In genomic region chr12:12533238-12533829, GRCh38 we compare ENCODE assay signal across 8 cellular contexts. TPM values are rescaled to one million over a fixed set of nuclear protein-coding genes. Genes with fewer than 3 reads are reported as not detected.
DNase-seq lines count a peak whose midpoint lies in the region; ATAC-seq and TF ChIP-seq lines count a peak whose summit lies in the region.

No MANE protein-coding gene starts in this region.

- POLR2A ChIA-PET in HEK293 (lab: Yijun Ruan, JAX): interaction anchor here (0.6 to 1.5 kb wide), 5 partner anchors 12 to 192 kb away, joined by 3 to 5 read pairs (median 4); partner anchors contain the start of gene DUSP16

- H3K27ac ChIP-seq in HEK293 (ENCODE audit: extremely low read depth, low read depth, low read length) (peak overlapping the region; percentile 58), RWPE2 (ENCODE audit: poor library complexity, severe bottlenecking) (no peak overlapping the region), psoas muscle (peak overlapping the region; percentile 82)

- no peaks in the 10 kb centered on the region; a peak in 1 of 3 replicates for H3K36me3 ChIP-seq in HEK293 (ENCODE audit: control insufficient read depth in 2 of 2, insufficient read depth in 1 of 2, low read length in 2 of 2)
- no peaks in the 10 kb centered on the region for H3K36me3 ChIP-seq in RWPE2 (ENCODE audit: low read depth)
- H3K36me3 ChIP-seq in psoas muscle (ENCODE audit: insufficient read depth in 1 of 2, low read depth in 1 of 2): no peaks in the 10 kb centered on the region

- H3K4me3 ChIP-seq in HEK293 (ENCODE audit: low read depth, low read length) (no peak overlapping the region), RWPE2 (ENCODE audit: severe bottlenecking) (no peak overlapping the region), fibroblast of the aortic adventitia (ENCODE audit: low read depth, low read length) (no peak overlapping the region), psoas muscle (no peak overlapping the region), foreskin fibroblast (ENCODE audit: low read depth in 1 of 2, low read length in 2 of 2) (no peak overlapping the region)

- H3K9me3 ChIP-seq in HEK293 (ENCODE audit: control insufficient read depth, insufficient read depth, low read depth, low read length): no peaks in the 10 kb centered on the region
- no peaks in the 10 kb centered on the region for H3K9me3 ChIP-seq in RWPE2 (ENCODE audit: severe bottlenecking)
- H3K9me3 ChIP-seq in psoas muscle: no peaks in the 10 kb centered on the region

- no peak for DNase-seq in RWPE2 (ENCODE audit: low spot score)
- peak; percentile 16 for DNase-seq in fibroblast of the aortic adventitia (ENCODE audit: low read depth)
- DNase-seq in psoas muscle: no peak
- DNase-seq in foreskin fibroblast: no peak
- no peak for DNase-seq in DMS114 treated with DMSO at 0.1 percent for 48 hours (lab: John Stamatoyannopoulos, UW; ENCODE audit: unreplicated experiment)

- ATAC-seq in RWPE2 (ENCODE audit: low read depth) (peak; percentile 64), psoas muscle (peak; percentile 68 to 81 (median 76)), HG02763 (IDR thresholded peaks at IDR 0.05; ENCODE audit: unreplicated experiment) (no peak), HG02870 (IDR thresholded peaks at IDR 0.05; ENCODE audit: unreplicated experiment) (no peak)

- no peaks in the 10 kb centered on the region for H3K27me3 ChIP-seq in RWPE2 (ENCODE audit: insufficient read depth, poor library complexity, severe bottlenecking)
- H3K27me3 ChIP-seq in psoas muscle (ENCODE audit: insufficient read depth in 3 of 3, low read length in 2 of 3): no peaks in the 10 kb centered on the region

- TF ChIP-seq CTCF in HEK293 (tag by site-specific recombination; IDR thresholded peaks at IDR 0.05) (no peak), RWPE2 (IDR thresholded peaks at IDR 0.05; ENCODE audit: poor library complexity, severe bottlenecking) (no peak), fibroblast of the aortic adventitia (IDR thresholded peaks at IDR 0.05; ENCODE audit: insufficient read depth, low read length) (no peak), psoas muscle (IDR thresholded peaks at IDR 0.05) (no peak), foreskin fibroblast (IDR thresholded peaks at IDR 0.05; ENCODE audit: low read depth, low read length) (no peak)

- intact Hi-C loops in psoas muscle (cut with DNase I): no loop called here

- CTCF ChIA-PET in HEK293 (lab: Yijun Ruan, JAX): interaction anchor here (0.5 to 1.3 kb wide), 7 partner anchors 12 to 204 kb away, joined by 3 to 4 read pairs (median 3); no protein-coding TSS in a partner anchor

- 23 to 27% (median 25%) methylated on average over 6 of the region's 6 CpGs for WGBS in psoas muscle, 3 donors

- H3K4me1 ChIP-seq in HEK293 (ENCODE audit: control insufficient read depth, insufficient read depth, low read length) (peaks cover 20% of the 10 kb centered on the region), RWPE2 (ENCODE audit: insufficient read depth, poor library complexity, severe bottlenecking) (peaks cover 8% of the 10 kb centered on the region), psoas muscle (peaks cover 76% of the 10 kb centered on the region)

TF ChIP-seq in HEK293, 187 proteins besides CTCF, POLR2A, EP300 and RAD21 (continues in another document):
- TF ChIP-seq ZNF610 (tag by site-specific recombination; IDR thresholded peaks at IDR 0.05; ENCODE audit: borderline replicate concordance): no peak
- TF ChIP-seq ZNF211 (tag by site-specific recombination; IDR thresholded peaks at IDR 0.05; ENCODE audit: low read depth): no peak
- 0 out of 2 replicates have a peak, but pooled peaks have one; percentile 17 for TF ChIP-seq ZBTB44 (tag by site-specific recombination; IDR thresholded peaks at IDR 0.05)
- peak; percentile 75 for TF ChIP-seq PRDM1 (tag by site-specific recombination; IDR thresholded peaks at IDR 0.05)
- TF ChIP-seq TRIM28 (IDR thresholded peaks at IDR 0.05; ENCODE audit: borderline replicate concordance, low read length): no peak
- peak; percentile 55; the same call in 1 of the 2 replicates for TF ChIP-seq GLIS1 (tag by site-specific recombination; IDR thresholded peaks at IDR 0.05)
- no peak for TF ChIP-seq ZNF837 (tag by site-specific recombination; IDR thresholded peaks at IDR 0.05)
- no peak for TF ChIP-seq ZNF629 (tag by site-specific recombination; IDR thresholded peaks at IDR 0.05)
- TF ChIP-seq ZNF280D (tag by site-specific recombination; IDR thresholded peaks at IDR 0.05): no peak
- TF ChIP-seq ZBTB48 (tag by site-specific recombination; IDR thresholded peaks at IDR 0.05): peak; percentile 44; the same call in 1 of the 2 replicates
- TF ChIP-seq ZNF341 (tag by site-specific recombination; IDR thresholded peaks at IDR 0.05; ENCODE audit: low read depth): no peak
- no peak for TF ChIP-seq ZNF148 (tag by site-specific recombination; IDR thresholded peaks at IDR 0.05; ENCODE audit: borderline replicate concordance)
- TF ChIP-seq ZNF391 (tag by site-specific recombination; IDR thresholded peaks at IDR 0.05; ENCODE audit: borderline replicate concordance, low read depth): no peak
- TF ChIP-seq PRDM6 (tag by site-specific recombination; IDR thresholded peaks at IDR 0.05): no peak
- TF ChIP-seq ZNF600 (tag by site-specific recombination; IDR thresholded peaks at IDR 0.05): peak; percentile 38; the same call in 1 of the 2 replicates
- no peak for TF ChIP-seq ZNF514 (tag by site-specific recombination; IDR thresholded peaks at IDR 0.05)
- no peak for TF ChIP-seq ZNF354C (tag by site-specific recombination; IDR thresholded peaks at IDR 0.05; ENCODE audit: borderline replicate concordance, low read depth)

RNA-seq across cellular contexts. Expression of gene DUSP16, which starts 29.3 kb away (rescaled TPM):
- total RNA-seq in fibroblast of the aortic adventitia (ENCODE audit: low replicate concordance) (5.9 and 6.8 TPM in 2 replicates), psoas muscle (10 to 100 TPM; 14.2 to 23.8 (median 19.7) TPM)
- polyA plus RNA-seq in psoas muscle: 1 to 10 TPM; 3.3 to 8.4 (median 4.5) TPM

Comparison
In these comparisons a context has a peak if more than half of its experiments do, and no peak if none do; other contexts are left out.
1. ATAC-seq: peak in RWPE2 (single experiment) and psoas muscle (4 of 4); none in HG02763 (single experiment) and HG02870 (single experiment).